In the genomic region with DNA sequence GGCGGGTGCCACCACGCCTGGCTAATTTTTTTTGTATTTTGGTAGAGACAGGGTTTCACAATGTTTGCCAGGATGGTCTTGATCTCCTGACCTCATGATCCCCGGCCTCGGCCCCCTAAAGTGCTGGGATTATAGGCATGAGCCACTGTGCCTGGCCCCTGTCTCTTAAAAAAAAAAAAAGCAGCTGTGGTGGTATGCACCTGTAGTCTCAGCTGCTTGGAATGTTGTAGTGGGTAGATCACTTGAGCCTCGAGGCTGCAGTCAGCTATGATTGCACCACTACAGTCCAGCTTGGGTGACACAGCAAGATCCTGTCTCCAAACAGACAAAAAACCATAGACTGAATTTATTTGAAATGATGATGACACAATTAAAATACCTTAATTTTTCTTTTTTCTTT, we compare ENCODE assay signal across 11 cellular contexts. TPM values are rescaled to one million over a fixed set of nuclear protein-coding genes. Genes with fewer than 3 reads are reported as not detected.
DNase-seq lines count a peak whose midpoint lies in the region; ATAC-seq and TF ChIP-seq lines count a peak whose summit lies in the region.
"Had no signal": no experiment of that assay in that cellular context is flagged by ENCODE, and none has a peak within 500 bp of the region (broad histone marks: within the 10 kb centered on the region; RNA-seq: fewer than 3 reads in every experiment).

No MANE protein-coding gene starts in this region.

- H4K91ac ChIP-seq in mesenchymal stem cell (ENCODE audit: low read length) = no peak overlapping the region

- H3K4me3 ChIP-seq in MG63 (no peak overlapping the region), mammary epithelial cell (replicated peaks in 1 of 3; ENCODE audit: insufficient read depth in 1 of 3, low read depth in 2 of 3, low read length in 3 of 3) (no peak overlapping the region), mesenchymal stem cell (ENCODE audit: insufficient read depth in 1 of 2, low read depth in 1 of 2, low read length in 2 of 2) (no peak overlapping the region)
- no peak overlapping the region for H3K4me3 ChIP-seq in CD8-positive, alpha-beta memory T cell (ENCODE audit: low read length)

- H3K4me2 ChIP-seq in mammary epithelial cell (ENCODE audit: insufficient read depth, low read depth, low read length) (peak overlapping the region; percentile 5), mesenchymal stem cell (ENCODE audit: low read length, poor library complexity, severe bottlenecking) (no peak overlapping the region)

- H3K9ac ChIP-seq in mammary epithelial cell (ENCODE audit: insufficient read depth, low read length) (no peak overlapping the region), mesenchymal stem cell (ENCODE audit: low read length) (peak overlapping the region; percentile 66)

- H3K36me3 Mint-ChIP-seq in CD8-positive, alpha-beta memory T cell = peaks cover 2 to 36% (median 6%) of the 10 kb centered on the region in 3 donors

- dilution Hi-C loops in mammary epithelial cell (cut with HindIII; ENCODE audit: low sequenced_read_pairs) = no loop called here

- no peak overlapping the region for H3K4me3 Mint-ChIP-seq in CD8-positive, alpha-beta memory T cell
- H3K4me3 Mint-ChIP-seq: activated naive CD4-positive, alpha-beta T cell treated with anti-CD3 and anti-CD28 coated beads for 36 hours had no signal

- no peak overlapping the region for H2AK5ac ChIP-seq in mesenchymal stem cell (ENCODE audit: low read length, severe bottlenecking)

- no peaks in the 10 kb centered on the region for H3K9me3 ChIP-seq in MG63
- H3K9me3 ChIP-seq in mammary epithelial cell (replicated peaks; ENCODE audit: insufficient read depth, low read length) = no peaks in the 10 kb centered on the region
- H3K9me3 ChIP-seq in mesenchymal stem cell (ENCODE audit: control insufficient read depth, low read length) = no peaks in the 10 kb centered on the region
- H3K9me3 ChIP-seq in CD8-positive, alpha-beta memory T cell (ENCODE audit: low read length) = no peaks in the 10 kb centered on the region

- H3K23ac ChIP-seq in mesenchymal stem cell (ENCODE audit: low read length in 2 of 2) = no peak overlapping the region

- peaks cover 53% of the 10 kb centered on the region for H3K79me2 ChIP-seq in mammary epithelial cell (ENCODE audit: insufficient read depth, low read length)

- H3K27me3 ChIP-seq in MG63 (no peaks in the 10 kb centered on the region), mammary epithelial cell (ENCODE audit: insufficient read depth, low read length) (no peaks in the 10 kb centered on the region), mesenchymal stem cell (ENCODE audit: control insufficient read depth in 1 of 2, insufficient read depth in 1 of 2, low read length in 2 of 2) (no peaks in the 10 kb centered on the region)
- no peaks in the 10 kb centered on the region for H3K27me3 ChIP-seq in CD8-positive, alpha-beta memory T cell (ENCODE audit: insufficient read depth, low read length, poor library complexity, severe bottlenecking)

- ATAC-seq in GM18519 (IDR thresholded peaks at IDR 0.05; ENCODE audit: low FRiP score, unreplicated experiment) = no peak
- ATAC-seq: activated CD4-positive, CD25-positive, alpha-beta regulatory T cell treated with anti-CD3 and anti-CD28 coated beads, Interleukin-2, amount 50 U/mL, for 24 hours had no signal

- POLR2A ChIA-PET in CD8-positive, alpha-beta memory T cell (lab: Charles Lee) = interaction anchor here (0.5 kb wide), 2 partner anchors 72 to 504 kb away, joined by 3 to 6 read pairs; no protein-coding TSS in a partner anchor

- H3K4me1 ChIP-seq in mammary epithelial cell (ENCODE audit: insufficient read depth, low read length) (peaks cover 17% of the 10 kb centered on the region), mesenchymal stem cell (ENCODE audit: control insufficient read depth, insufficient read depth, low read depth, low read length) (peaks cover 7% of the 10 kb centered on the region)
- H3K4me1 ChIP-seq in CD8-positive, alpha-beta memory T cell (ENCODE audit: insufficient read depth, low read length) = no peaks in the 10 kb centered on the region

- no TSS peak for BruUV-seq in mammary epithelial cell (replicated peaks; lab: Mats Ljungman, UMichigan)

- H2BK5ac ChIP-seq in mesenchymal stem cell (ENCODE audit: low read depth, low read length, poor library complexity, severe bottlenecking) = no peak overlapping the region

- H3K9me3 Mint-ChIP-seq in CD8-positive, alpha-beta memory T cell = no peaks in the 10 kb centered on the region
- H3K9me3 Mint-ChIP-seq: activated naive CD4-positive, alpha-beta T cell treated with anti-CD3 and anti-CD28 coated beads for 36 hours had no signal

- in situ Hi-C loops in mammary epithelial cell (cut with MboI; ENCODE audit: low sequenced_read_pairs in 2 of 2) = no loop called here

- TF ChIP-seq CTCF in mammary epithelial cell (conservative IDR thresholded peaks at IDR 0.05 in 1 of 2, IDR thresholded peaks at IDR 0.05 in 1 of 2; ENCODE audit: extremely low read depth in 1 of 2, insufficient read depth in 1 of 2, low read depth in 1 of 2, low read length in 2 of 2) = no peak

- CTCF ChIA-PET in mammary epithelial cell (lab: Charles Lee; ENCODE audit: low non-redundant PET) = interaction anchor here (0.6 to 0.7 kb wide), 2 partner anchors 148 to 616 kb away, joined by 3 read pairs; no protein-coding TSS in a partner anchor
- CTCF ChIA-PET in CD8-positive, alpha-beta memory T cell (lab: Charles Lee) = interaction anchor here (0.9 kb wide), 1 partner anchor 24 kb away, joined by 3 read pairs; no protein-coding TSS in a partner anchor

- H3K79me1 ChIP-seq in mesenchymal stem cell (replicated peaks; ENCODE audit: low read length, poor library complexity, severe bottlenecking) = peaks cover 25% of the 10 kb centered on the region

- H3K18ac ChIP-seq in mesenchymal stem cell (ENCODE audit: low read depth in 1 of 2, low read length in 2 of 2) = no peak overlapping the region

- H2BK12ac ChIP-seq in mesenchymal stem cell (ENCODE audit: low read length in 2 of 2) = no peak overlapping the region

- H3K27ac Mint-ChIP-seq in CD8-positive, alpha-beta memory T cell = no peak overlapping the region
- H3K27ac Mint-ChIP-seq: activated naive CD4-positive, alpha-beta T cell treated with anti-CD3 and anti-CD28 coated beads for 36 hours had no signal

- no peak overlapping the region for H4K8ac ChIP-seq in mesenchymal stem cell (ENCODE audit: low read length)

- H3K4ac ChIP-seq in mesenchymal stem cell (ENCODE audit: low read depth in 1 of 2, low read length in 2 of 2) = no peak overlapping the region

- no peak overlapping the region for H2BK15ac ChIP-seq in mesenchymal stem cell (ENCODE audit: low read depth, poor library complexity, severe bottlenecking)

- H2AFZ ChIP-seq in mammary epithelial cell (ENCODE audit: low read depth, low read length) (no peak overlapping the region), mesenchymal stem cell (ENCODE audit: low read depth, low read length) (no peak overlapping the region)

- H3K27ac ChIP-seq in mammary epithelial cell (ENCODE audit: insufficient read depth, low read depth, low read length) (peak overlapping the region; percentile 60), mesenchymal stem cell (ENCODE audit: low read length, poor library complexity, severe bottlenecking) (peak overlapping the region; percentile 48)
- no peak overlapping the region for H3K27ac ChIP-seq in CD8-positive, alpha-beta memory T cell (ENCODE audit: low read depth, low read length)

- H3K27me3 Mint-ChIP-seq in CD8-positive, alpha-beta memory T cell = no peaks in the 10 kb centered on the region

- DNase-seq in AML-193 (lab: John Stamatoyannopoulos, UW) (peak; percentile 29 to 32), MG63 (peak; percentile 89), mammary epithelial cell (peak; percentile 94), mesenchymal stem cell (peak; percentile 92), HPDE6-E6E7 (ENCODE audit: extremely low spot score) (no peak), cardiac septum (ENCODE audit: low spot score) (no peak)
- no peak for DNase-seq in CD8-positive, alpha-beta memory T cell
- DNase-seq: activated naive CD4-positive, alpha-beta T cell treated with anti-CD3 and anti-CD28 coated beads for 36 hours; NCI-H1417 treated with DMSO at 0.1 percent for 48 hours had no signal

- 20% methylated on average over 5 of the region's 5 CpGs for WGBS in mammary epithelial cell (ENCODE audit: low coverage, missing lambda C conversion rate)
- WGBS in mesenchymal stem cell = 61% methylated on average over 4 of the region's 5 CpGs

- H3K14ac ChIP-seq in mesenchymal stem cell (ENCODE audit: low read length in 2 of 2) = no peak overlapping the region

- intact Hi-C loops in mammary epithelial cell (cut with micrococcal nuclease) (loop anchor here (1.0 to 5.0 kb wide), 2 partner anchors 24 to 33 kb away; partner anchors contain the start of genes CDK12 and MED1), cardiac septum (cut with DNase I) (no loop called here)

- H4K20me1 ChIP-seq in mammary epithelial cell (ENCODE audit: insufficient read depth, low read length) = no peaks in the 10 kb centered on the region

- H2BK120ac ChIP-seq in mesenchymal stem cell (ENCODE audit: low read depth, low read length) = no peak overlapping the region

- H3K36me3 ChIP-seq in MG63 = peaks cover 54% of the 10 kb centered on the region
- peaks cover 6% of the 10 kb centered on the region for H3K36me3 ChIP-seq in mammary epithelial cell (ENCODE audit: insufficient read depth, low read length)
- H3K36me3 ChIP-seq in mesenchymal stem cell (ENCODE audit: control insufficient read depth in 1 of 2, insufficient read depth in 2 of 2, low read depth in 1 of 2, low read length in 2 of 2) = peaks cover 30 to 34% of the 10 kb centered on the region in 2 experiments
- H3K36me3 ChIP-seq in CD8-positive, alpha-beta memory T cell (ENCODE audit: insufficient read depth, low read length) = peaks cover 3% of the 10 kb centered on the region

- H3K4me1 Mint-ChIP-seq in CD8-positive, alpha-beta memory T cell = peaks cover 10 to 22% (median 14%) of the 10 kb centered on the region in 3 donors

RNA-seq across cellular contexts. Expression of gene CDK12, which starts 24.3 kb away (rescaled TPM):
- total RNA-seq in MG63 (2014; rRNA removed; shearing (Covaris generic); ENCODE audit: low replicate concordance) = 19.7 and 34.0 TPM in 2 replicates
- 10 to 100 TPM; 44.5 to 66.6 TPM for total RNA-seq in mammary epithelial cell
- polyA plus RNA-seq in mammary epithelial cell = 20.6 TPM
- polyA minus RNA-seq in mammary epithelial cell = 82.0 TPM
- polyA plus RNA-seq in mesenchymal stem cell (2013, experiment 1 of 2) = 24.7 TPM
- polyA plus RNA-seq in mesenchymal stem cell (2013, experiment 2 of 2) = 22.5 TPM
- 29.1 TPM for total RNA-seq in cardiac septum
- 10 to 100 TPM; 86.9 to 91.8 TPM for total RNA-seq in CD8-positive, alpha-beta memory T cell
- polyA plus RNA-seq in CD8-positive, alpha-beta memory T cell = 5.6 TPM

RNA-seq across cellular contexts. Expression of gene MED1, which starts 34.5 kb away (rescaled TPM):
- total RNA-seq in MG63 (2014; rRNA removed; shearing (Covaris generic); ENCODE audit: low replicate concordance) = 19.0 and 23.3 TPM in 2 replicates
- total RNA-seq in mammary epithelial cell (10 to 100 TPM; 26.7 to 41.7 TPM), cardiac septum (24.2 TPM)
- polyA plus RNA-seq in mammary epithelial cell = 21.4 TPM
- 27.4 TPM for polyA minus RNA-seq in mammary epithelial cell
- polyA plus RNA-seq in mesenchymal stem cell (2013, experiment 1 of 2) = 20.7 TPM
- 19.7 TPM for polyA plus RNA-seq in mesenchymal stem cell (2013, experiment 2 of 2)
- total RNA-seq in CD8-positive, alpha-beta memory T cell = 10 to 100 TPM; 85.1 to 87.3 TPM
- 22.0 TPM for polyA plus RNA-seq in CD8-positive, alpha-beta memory T cell

Comparison
In these comparisons a context has a peak if more than half of its experiments do, and no peak if none do; other contexts are left out.
1. DNase-seq: peak in AML-193 (2 of 2), MG63 (single experiment), mammary epithelial cell (single experiment) and mesenchymal stem cell (single experiment); none in HPDE6-E6E7 (single experiment), cardiac septum (single experiment) and CD8-positive, alpha-beta memory T cell (0 of 5).